Comparison of ENCODE assay signal across 31 cellular contexts in genomic region chr14:70397746-70398145, GRCh38. TPM values are rescaled to one million over a fixed set of nuclear protein-coding genes. Genes with fewer than 3 reads are reported as not detected.
DNase-seq lines count a peak whose midpoint lies in the region; ATAC-seq, FAIRE-seq and TF ChIP-seq lines count a peak whose summit lies in the region.
"Had no signal": no experiment of that assay in that cellular context is flagged by ENCODE, and none has a peak within 500 bp of the region (broad histone marks: within the 10 kb centered on the region; RNA-seq: fewer than 3 reads in every experiment).

No MANE protein-coding gene starts in this region.

- peak; percentile 70 for ATAC-seq in HepG2
- no peak for ATAC-seq in right lobe of liver
- no peak for ATAC-seq in WTC11
- no peak for ATAC-seq in naive thymus-derived CD4-positive, alpha-beta T cell
- ATAC-seq: GM12878 had no signal

- H3K27ac Mint-ChIP-seq in WTC11 (peak overlapping the region; percentile 91; the same call in 1 of the 2 replicates), endodermal cell (no peak overlapping the region)
- H3K27ac Mint-ChIP-seq in naive thymus-derived CD4-positive, alpha-beta T cell: peak overlapping the region in 1 of 9 donors; percentile 67
- H3K27ac Mint-ChIP-seq: CD14-positive monocyte; CD4-positive, CD25-positive, alpha-beta regulatory T cell had no signal

- H3K9me3 ChIP-seq in HepG2 (ENCODE audit: low read length): no peaks in the 10 kb centered on the region
- H3K9me3 ChIP-seq in right lobe of liver: no peaks in the 10 kb centered on the region
- H3K9me3 ChIP-seq in endodermal cell (ENCODE audit: control insufficient read depth, low read length): peaks cover 38% of the 10 kb centered on the region
- H3K9me3 ChIP-seq in naive thymus-derived CD4-positive, alpha-beta T cell (ENCODE audit: control insufficient read depth in 2 of 3, low read length in 3 of 3): no peaks in the 10 kb centered on the region
- H3K9me3 ChIP-seq in vagina: no peaks in the 10 kb centered on the region
- H3K9me3 ChIP-seq: BE2C had no signal

- WGBS in HepG2 (ENCODE audit: low lambda C conversion rate): 83% methylated on average over 1 of the region's 2 CpGs
- WGBS in right lobe of liver (ENCODE audit: insufficient coverage, low coverage, low lambda C conversion rate, missing lambda C conversion rate): 100% methylated on average over 1 of the region's 2 CpGs
- WGBS in endodermal cell (ENCODE audit: insufficient coverage in 1 of 2, insufficient read length in 1 of 2), 2 experiments: 94 to 100% methylated on average over 2 of the region's 2 CpGs

- H3K4me1 ChIP-seq in HepG2 (ENCODE audit: insufficient read depth, low read length) (peaks cover 22% of the 10 kb centered on the region), right lobe of liver (no peaks in the 10 kb centered on the region), endodermal cell (ENCODE audit: control insufficient read depth, insufficient read depth, low read length) (peaks cover 8% of the 10 kb centered on the region), vagina (no peaks in the 10 kb centered on the region)
- H3K4me1 ChIP-seq in naive thymus-derived CD4-positive, alpha-beta T cell (ENCODE audit: control insufficient read depth in 2 of 2, insufficient read depth in 2 of 2, low read length in 2 of 2): no peaks in the 10 kb centered on the region
- H3K4me1 ChIP-seq: BE2C had no signal

- FAIRE-seq in HepG2 (lab: Jason Lieb, UNC) (no peak), urothelium cell line (lab: Jason Lieb, UNC) (peak; percentile 79)
- FAIRE-seq: A204.1, GM12878, GM12892, GM19239 had no signal

- no peak for TF ChIP-seq RAD21 in HepG2 (CRISPR knock-in tag; IDR thresholded peaks at IDR 0.05)

- H3K4me3 ChIP-seq in HepG2 (replicated peaks in 1 of 3; ENCODE audit: insufficient read depth in 1 of 3, low read depth in 2 of 3, low read length in 3 of 3) (no peak overlapping the region), right lobe of liver (no peak overlapping the region), endodermal cell (ENCODE audit: low read length) (no peak overlapping the region), brain microvascular endothelial cell (ENCODE audit: low read depth, low read length) (no peak overlapping the region), vagina (no peak overlapping the region)
- H3K4me3 ChIP-seq in naive thymus-derived CD4-positive, alpha-beta T cell (ENCODE audit: low read length): no peak overlapping the region
- H3K4me3 ChIP-seq: BLaER1, GM12878 had no signal

- DNase-seq in HepG2 (ENCODE audit: low spot score) (no peak), right lobe of liver (no peak), WTC11 (ENCODE audit: low spot score) (no peak), endodermal cell (no peak), urothelium cell line (ENCODE audit: low spot score) (no peak), brain microvascular endothelial cell (no peak), vagina (ENCODE audit: extremely low spot score in 2 of 2) (no peak)
- no peak for DNase-seq in naive thymus-derived CD4-positive, alpha-beta T cell
- DNase-seq: 8988T; ACHN; BE2C; C1 segment of cervical spinal cord; CD4-positive, alpha-beta memory T cell; CD4-positive, CD25-positive, alpha-beta regulatory T cell; CD8-positive, alpha-beta memory T cell; COR-L47; DMS 273 treated with DMSO at 0.1 percent for 48 hours; DMS153; DMS53; DMS79; DND-41; EL; GDM1 had no signal

- no peak for TF ChIP-seq POLR2A in HepG2 (IDR thresholded peaks at IDR 0.05; ENCODE audit: insufficient read depth in 1 of 2, low read depth in 2 of 2, low read length in 2 of 2)
- TF ChIP-seq POLR2A in right lobe of liver (IDR thresholded peaks at IDR 0.05): no peak
- no peak for TF ChIP-seq POLR2A in vagina (IDR thresholded peaks at IDR 0.05)

- peaks cover 18% of the 10 kb centered on the region for H3K36me3 Mint-ChIP-seq in WTC11
- H3K36me3 Mint-ChIP-seq in endodermal cell (ENCODE audit: low read depth): peaks cover 33% of the 10 kb centered on the region
- peaks cover 0 to 53% (median 30%) of the 10 kb centered on the region in 5 donors for H3K36me3 Mint-ChIP-seq in naive thymus-derived CD4-positive, alpha-beta T cell

- H3K27me3 ChIP-seq in HepG2 (ENCODE audit: control insufficient read depth in 1 of 2, insufficient read depth in 2 of 2, low read length in 2 of 2) (no peaks in the 10 kb centered on the region), right lobe of liver (no peaks in the 10 kb centered on the region), endodermal cell (ENCODE audit: control insufficient read depth, insufficient read depth, low read length, poor library complexity, severe bottlenecking) (no peaks in the 10 kb centered on the region), brain microvascular endothelial cell (replicated peaks) (no peaks in the 10 kb centered on the region), vagina (no peaks in the 10 kb centered on the region)
- no peaks in the 10 kb centered on the region for H3K27me3 ChIP-seq in naive thymus-derived CD4-positive, alpha-beta T cell (ENCODE audit: control insufficient read depth in 2 of 2, insufficient read depth in 2 of 2, low read length in 2 of 2)
- H3K27me3 ChIP-seq: BE2C, BLaER1 had no signal

- TF ChIP-seq EP300 in HepG2 (IDR thresholded peaks at IDR 0.05; ENCODE audit: low read depth in 2 of 2, low read length in 2 of 2) (no peak), HepG2 (CRISPR knock-in tag; IDR thresholded peaks at IDR 0.05; ENCODE audit: borderline replicate concordance) (no peak)

- in situ Hi-C loops in HepG2 (cut with HindIII; ENCODE audit: extremely low pct_ligation_motif_present, low pct_unique_long_range_greater_than_20kb) (no loop called here), brain microvascular endothelial cell (cut with HindIII; ENCODE audit: low pct_ligation_motif_present, low sequenced_read_pairs) (no loop called here)

- H3K36me3 ChIP-seq in HepG2 (replicated peaks in 1 of 2; ENCODE audit: control insufficient read depth in 1 of 2, insufficient read depth in 2 of 2, low read length in 2 of 2) (peaks cover 0 to 3% of the 10 kb centered on the region in 2 experiments; a peak in 2 of 5 replicates), right lobe of liver (peaks cover 0 to 4% (median 0%) of the 10 kb centered on the region in 4 donors), endodermal cell (ENCODE audit: control insufficient read depth, insufficient read depth, low read length) (peaks cover 49% of the 10 kb centered on the region), brain microvascular endothelial cell (replicated peaks) (no peaks in the 10 kb centered on the region), vagina (peaks cover 0 to 11% of the 10 kb centered on the region in 2 donors)
- peaks cover 0 to 26% (median 0%) of the 10 kb centered on the region in 3 experiments for H3K36me3 ChIP-seq in naive thymus-derived CD4-positive, alpha-beta T cell (ENCODE audit: control insufficient read depth in 2 of 3, insufficient read depth in 3 of 3, low read length in 3 of 3)
- H3K36me3 ChIP-seq: BE2C had no signal

- no peak overlapping the region for H3K9ac ChIP-seq in HepG2 (ENCODE audit: insufficient read depth, low read depth, low read length)
- H3K9ac ChIP-seq in endodermal cell (ENCODE audit: extremely low read depth, low read length, poor library complexity, severe bottlenecking): no peak overlapping the region
- H3K9ac ChIP-seq: BLaER1 had no signal

- H3K4me2 ChIP-seq in HepG2 (ENCODE audit: low read depth, low read length): no peak overlapping the region
- H3K4me2 ChIP-seq: BLaER1 had no signal

- peaks cover 11% of the 10 kb centered on the region for H3K9me3 Mint-ChIP-seq in WTC11
- H3K9me3 Mint-ChIP-seq in endodermal cell: peaks cover 3% of the 10 kb centered on the region
- H3K9me3 Mint-ChIP-seq in naive thymus-derived CD4-positive, alpha-beta T cell: peaks cover 0 to 5% (median 0%) of the 10 kb centered on the region in 11 donors
- H3K9me3 Mint-ChIP-seq: CD4-positive, alpha-beta memory T cell had no signal

- intact Hi-C loops in HepG2 (cut with micrococcal nuclease; ENCODE audit: unreplicated experiment) (loop anchor here (5.0 kb wide), 1 partner anchor 170 kb away; no protein-coding TSS in a partner anchor), right lobe of liver (cut with DNase I) (no loop called here), vagina (cut with DNase I) (no loop called here)
- intact Hi-C loops in naive thymus-derived CD4-positive, alpha-beta T cell (cut with micrococcal nuclease): no loop called here

- H3K27ac ChIP-seq in HepG2 (ENCODE audit: extremely low read length, insufficient read depth, low read length) (no peak overlapping the region), right lobe of liver (no peak overlapping the region), endodermal cell (ENCODE audit: low read depth, low read length) (no peak overlapping the region), brain microvascular endothelial cell (no peak overlapping the region), vagina (no peak overlapping the region)
- no peak overlapping the region for H3K27ac ChIP-seq in naive thymus-derived CD4-positive, alpha-beta T cell (ENCODE audit: low read depth, low read length)
- H3K27ac ChIP-seq: BLaER1 had no signal

- H3K4me1 Mint-ChIP-seq in WTC11 (peaks cover 13% of the 10 kb centered on the region), endodermal cell (peaks cover 15% of the 10 kb centered on the region)
- peaks cover 0 to 40% (median 28%) of the 10 kb centered on the region in 7 donors for H3K4me1 Mint-ChIP-seq in naive thymus-derived CD4-positive, alpha-beta T cell
- H3K4me1 Mint-ChIP-seq: CD14-positive monocyte had no signal

- no peaks in the 10 kb centered on the region for H3K79me2 ChIP-seq in HepG2 (ENCODE audit: insufficient read depth, low read length)

- CTCF ChIA-PET in HepG2 (lab: Yijun Ruan, JAX; ENCODE audit: low intra/inter-chr PET ratio, low total read pairs) (no interaction called here), WTC11 (lab: Charles Lee) (interaction anchor here (0.7 to 1.4 kb wide), 4 partner anchors 11 to 316 kb away, joined by 3 to 5 read pairs (median 4); no protein-coding TSS in a partner anchor)
- CTCF ChIA-PET in naive thymus-derived CD4-positive, alpha-beta T cell (lab: Charles Lee): no interaction called here

- peaks cover 4% of the 10 kb centered on the region; the same call in 1 of the 2 replicates for H4K20me1 ChIP-seq in HepG2 (ENCODE audit: insufficient read depth, low read length)
- H4K20me1 ChIP-seq: BLaER1 had no signal

- POLR2A ChIA-PET in HepG2 (lab: Yijun Ruan, JAX) (no interaction called here), WTC11 (lab: Charles Lee) (interaction anchor here (0.6 kb wide), 1 partner anchor 137 kb away, joined by 3 read pairs; the partner anchor contains the start of gene ADAM20)
- POLR2A ChIA-PET in naive thymus-derived CD4-positive, alpha-beta T cell (lab: Charles Lee): no interaction called here

- no TSS peak for BruUV-seq in HepG2 (replicated peaks; lab: Mats Ljungman, UMichigan)

- TF ChIP-seq CTCF in HepG2 (CRISPR knock-in tag; IDR thresholded peaks at IDR 0.05) (peak; percentile 35), right lobe of liver (IDR thresholded peaks at IDR 0.05) (no peak), WTC11 (IDR thresholded peaks at IDR 0.05) (no peak), endodermal cell (conservative IDR thresholded peaks at IDR 0.05) (peak; percentile 48), brain microvascular endothelial cell (IDR thresholded peaks at IDR 0.05; ENCODE audit: low read depth, low read length, missing control alignments) (no peak), vagina (IDR thresholded peaks at IDR 0.05) (no peak)

- H3K27me3 Mint-ChIP-seq in WTC11 (ENCODE audit: low read depth) (no peaks in the 10 kb centered on the region), endodermal cell (ENCODE audit: insufficient read depth) (no peaks in the 10 kb centered on the region)
- H3K27me3 Mint-ChIP-seq in naive thymus-derived CD4-positive, alpha-beta T cell: no peaks in the 10 kb centered on the region
- H3K27me3 Mint-ChIP-seq: CD4-positive, alpha-beta memory T cell; CD4-positive, CD25-positive, alpha-beta regulatory T cell; CD8-positive, alpha-beta memory T cell had no signal

- no peak overlapping the region for H2AFZ ChIP-seq in HepG2 (ENCODE audit: low read length)

- no peak overlapping the region for H3K4me3 Mint-ChIP-seq in WTC11
- H3K4me3 Mint-ChIP-seq in endodermal cell: no peak overlapping the region
- no peak overlapping the region for H3K4me3 Mint-ChIP-seq in naive thymus-derived CD4-positive, alpha-beta T cell
- H3K4me3 Mint-ChIP-seq: CD14-positive monocyte; CD4-positive, alpha-beta memory T cell; CD4-positive, CD25-positive, alpha-beta regulatory T cell; CD8-positive, alpha-beta memory T cell had no signal

RNA-seq across cellular contexts. Expression of gene SYNJ2BP, which starts 19.1 kb away (rescaled TPM):
- 28.6 and 43.9 TPM in 2 replicates for total RNA-seq in HepG2 (2016; rRNA removed; fragmentation: Illumina TruSeq; extraction: Trizol)
- 2.5 and 4.3 TPM in 2 replicates for total RNA-seq in HepG2 (2016; cell fraction: cytosol; rRNA removed; fragmentation: Illumina TruSeq; extraction: Trizol; ENCODE audit: low read depth)
- 27.8 and 46.0 TPM in 2 replicates for total RNA-seq in HepG2 (2016; cell fraction: insoluble cytoplasmic fraction; rRNA removed; fragmentation: Illumina TruSeq; extraction: Trizol)
- total RNA-seq in HepG2 (2016; cell fraction: membrane; rRNA removed; fragmentation: Illumina TruSeq; extraction: Trizol): 9.0 and 9.8 TPM in 2 replicates
- total RNA-seq in HepG2 (2016; cell fraction: nucleus; rRNA removed; fragmentation: Illumina TruSeq; extraction: Trizol): 13.8 and 15.9 TPM in 2 replicates
- polyA plus RNA-seq in HepG2 (2011; rRNA removed): 17.0 and 18.1 TPM in 2 replicates
- polyA plus RNA-seq in HepG2 (2011; cell fraction: cytosol; rRNA removed): 6.8 and 10.7 TPM in 2 replicates
- 4.1 and 7.5 TPM in 2 replicates for polyA plus RNA-seq in HepG2 (2011; cell fraction: nucleus; rRNA removed)
- polyA plus RNA-seq in HepG2 (2012): 10.7 and 11.6 TPM in 2 replicates
- 3.7 TPM in 2 replicates for polyA plus RNA-seq in HepG2 (2016; cell fraction: cytosol; fragmentation: Illumina TruSeq; extraction: Trizol; ENCODE audit: low read depth)
- 21.9 and 26.4 TPM in 2 replicates for polyA plus RNA-seq in HepG2 (2016; cell fraction: insoluble cytoplasmic fraction; fragmentation: Illumina TruSeq; extraction: Trizol; ENCODE audit: low read depth)
- polyA plus RNA-seq in HepG2 (2016; cell fraction: membrane; fragmentation: Illumina TruSeq; extraction: Trizol; ENCODE audit: low read depth): 3.8 and 6.2 TPM in 2 replicates
- 17.4 and 17.6 TPM in 2 replicates for polyA plus RNA-seq in HepG2 (2016; cell fraction: nucleus; fragmentation: Illumina TruSeq; extraction: Trizol; ENCODE audit: insufficient read depth, low read depth)
- 5.4 and 9.4 TPM in 2 replicates for polyA minus RNA-seq in HepG2 (2011; rRNA and poly(A)+ RNA removed; ENCODE audit: low replicate concordance)
- 6.5 and 12.6 TPM in 2 replicates for polyA minus RNA-seq in HepG2 (2011; cell fraction: cytosol; rRNA and poly(A)+ RNA removed)
- polyA minus RNA-seq in HepG2 (2011; cell fraction: nucleus; rRNA and poly(A)+ RNA removed): 10.3 and 14.4 TPM in 2 replicates
- 10 to 100 TPM; 15.9 to 26.9 (median 21.1) TPM for total RNA-seq in right lobe of liver
- 24.1 to 27.9 TPM (median 27.9 TPM) in 3 replicates for total RNA-seq in WTC11 (2021)
- total RNA-seq in endodermal cell: 10 to 100 TPM; 31.0 to 40.6 TPM
- polyA plus RNA-seq in endodermal cell (2013, experiment 1 of 2): 17.6 TPM
- polyA plus RNA-seq in endodermal cell (2013, experiment 2 of 2): 16.4 TPM
- total RNA-seq in naive thymus-derived CD4-positive, alpha-beta T cell: 10 to 100 TPM in 4 of 5 experiments, 1 to 10 TPM in 1; 8.3 to 22.9 (median 14.4) TPM
- 10 to 100 TPM; 16.3 to 18.5 TPM for polyA plus RNA-seq in naive thymus-derived CD4-positive, alpha-beta T cell
- total RNA-seq in vagina: 20.9 TPM

RNA-seq across cellular contexts. Expression of gene COX16, which starts 38.3 kb away (rescaled TPM):
- 71.0 and 88.1 TPM in 2 replicates for total RNA-seq in HepG2 (2016; rRNA removed; fragmentation: Illumina TruSeq; extraction: Trizol)
- total RNA-seq in HepG2 (2016; cell fraction: cytosol; rRNA removed; fragmentation: Illumina TruSeq; extraction: Trizol; ENCODE audit: low read depth): 21.2 and 25.8 TPM in 2 replicates
- total RNA-seq in HepG2 (2016; cell fraction: insoluble cytoplasmic fraction; rRNA removed; fragmentation: Illumina TruSeq; extraction: Trizol): 70.6 and 92.4 TPM in 2 replicates
- total RNA-seq in HepG2 (2016; cell fraction: membrane; rRNA removed; fragmentation: Illumina TruSeq; extraction: Trizol): 56.3 and 58.4 TPM in 2 replicates
- total RNA-seq in HepG2 (2016; cell fraction: nucleus; rRNA removed; fragmentation: Illumina TruSeq; extraction: Trizol): 33.5 and 36.8 TPM in 2 replicates
- polyA plus RNA-seq in HepG2 (2011; rRNA removed): 12.3 and 13.5 TPM in 2 replicates
- 6.0 and 8.8 TPM in 2 replicates for polyA plus RNA-seq in HepG2 (2011; cell fraction: cytosol; rRNA removed)
- 2.6 and 3.9 TPM in 2 replicates for polyA plus RNA-seq in HepG2 (2011; cell fraction: nucleus; rRNA removed)
- 24.1 and 48.8 TPM in 2 replicates for polyA plus RNA-seq in HepG2 (2012)
- polyA plus RNA-seq in HepG2 (2016; cell fraction: cytosol; fragmentation: Illumina TruSeq; extraction: Trizol; ENCODE audit: low read depth): 24.6 and 28.2 TPM in 2 replicates
- 93.9 and 95.1 TPM in 2 replicates for polyA plus RNA-seq in HepG2 (2016; cell fraction: insoluble cytoplasmic fraction; fragmentation: Illumina TruSeq; extraction: Trizol; ENCODE audit: low read depth)
- 50.5 and 50.6 TPM in 2 replicates for polyA plus RNA-seq in HepG2 (2016; cell fraction: membrane; fragmentation: Illumina TruSeq; extraction: Trizol; ENCODE audit: low read depth)
- polyA plus RNA-seq in HepG2 (2016; cell fraction: nucleus; fragmentation: Illumina TruSeq; extraction: Trizol; ENCODE audit: insufficient read depth, low read depth): 57.4 and 64.1 TPM in 2 replicates
- 2.7 and 10.9 TPM in 2 replicates for polyA minus RNA-seq in HepG2 (2011; rRNA and poly(A)+ RNA removed; ENCODE audit: low replicate concordance)
- 6.0 and 6.7 TPM in 2 replicates for polyA minus RNA-seq in HepG2 (2011; cell fraction: cytosol; rRNA and poly(A)+ RNA removed)
- polyA minus RNA-seq in HepG2 (2011; cell fraction: nucleus; rRNA and poly(A)+ RNA removed): 14.5 and 15.2 TPM in 2 replicates
- 10 to 100 TPM; 15.4 to 27.6 (median 20.1) TPM for total RNA-seq in right lobe of liver
- 48.7 to 59.5 TPM (median 58.0 TPM) in 3 replicates for total RNA-seq in WTC11 (2021)
- 10 to 100 TPM; 61.3 to 62.4 TPM for total RNA-seq in endodermal cell
- polyA plus RNA-seq in endodermal cell (2013, experiment 1 of 2): 56.4 TPM
- polyA plus RNA-seq in endodermal cell (2013, experiment 2 of 2): 58.0 TPM
- total RNA-seq in naive thymus-derived CD4-positive, alpha-beta T cell: 10 to 100 TPM; 11.8 to 57.0 (median 19.5) TPM
- polyA plus RNA-seq in naive thymus-derived CD4-positive, alpha-beta T cell: 10 to 100 TPM; 25.2 to 52.1 TPM
- 23.3 TPM for total RNA-seq in vagina

RNA-seq across cellular contexts. Expression of gene ADAM21, which starts 54.2 kb away (rescaled TPM):
- total RNA-seq in HepG2 (2016; rRNA removed; fragmentation: Illumina TruSeq; extraction: Trizol): 0.07 TPM in 1 of 2 replicates, not detected in the other
- not detected in 2 replicates for total RNA-seq in HepG2 (2016; cell fraction: cytosol; rRNA removed; fragmentation: Illumina TruSeq; extraction: Trizol; ENCODE audit: low read depth)
- total RNA-seq in HepG2 (2016; cell fraction: insoluble cytoplasmic fraction; rRNA removed; fragmentation: Illumina TruSeq; extraction: Trizol): 0.06 TPM in 1 of 2 replicates, not detected in the other
- not detected in 2 replicates for total RNA-seq in HepG2 (2016; cell fraction: membrane; rRNA removed; fragmentation: Illumina TruSeq; extraction: Trizol)
- 0.12 TPM in 1 of 2 replicates, not detected in the other for total RNA-seq in HepG2 (2016; cell fraction: nucleus; rRNA removed; fragmentation: Illumina TruSeq; extraction: Trizol)
- polyA plus RNA-seq in HepG2 (2011; rRNA removed): 0.03 and 0.07 TPM in 2 replicates
- 0.09 and 0.14 TPM in 2 replicates for polyA plus RNA-seq in HepG2 (2011; cell fraction: cytosol; rRNA removed)
- polyA plus RNA-seq in HepG2 (2011; cell fraction: nucleus; rRNA removed): not detected in 2 replicates
- polyA plus RNA-seq in HepG2 (2012): 0.08 and 0.15 TPM in 2 replicates
- polyA plus RNA-seq in HepG2 (2016; cell fraction: cytosol; fragmentation: Illumina TruSeq; extraction: Trizol; ENCODE audit: low read depth): not detected in 2 replicates
- polyA plus RNA-seq in HepG2 (2016; cell fraction: insoluble cytoplasmic fraction; fragmentation: Illumina TruSeq; extraction: Trizol; ENCODE audit: low read depth): not detected in 2 replicates
- not detected in 2 replicates for polyA plus RNA-seq in HepG2 (2016; cell fraction: membrane; fragmentation: Illumina TruSeq; extraction: Trizol; ENCODE audit: low read depth)
- not detected in 2 replicates for polyA plus RNA-seq in HepG2 (2016; cell fraction: nucleus; fragmentation: Illumina TruSeq; extraction: Trizol; ENCODE audit: insufficient read depth, low read depth)
- polyA minus RNA-seq in HepG2 (2011; rRNA and poly(A)+ RNA removed; ENCODE audit: low replicate concordance): 0.23 TPM in 1 of 2 replicates, not detected in the other
- polyA minus RNA-seq in HepG2 (2011; cell fraction: cytosol; rRNA and poly(A)+ RNA removed): 0.35 TPM in 1 of 2 replicates, not detected in the other
- polyA minus RNA-seq in HepG2 (2011; cell fraction: nucleus; rRNA and poly(A)+ RNA removed): 0.25 TPM in 1 of 2 replicates, not detected in the other
- total RNA-seq in right lobe of liver: under 1 TPM in 2 of 6 experiments, not detected in 4; 0.12 to 0.17 TPM
- not detected in 3 replicates for total RNA-seq in WTC11 (2021)
- total RNA-seq in endodermal cell: under 1 TPM in 1 of 2 donors, not detected in 1; 0.18 TPM
- polyA plus RNA-seq in endodermal cell (2013, experiment 1 of 2): 0.14 TPM
- 0.12 TPM for polyA plus RNA-seq in endodermal cell (2013, experiment 2 of 2)
- under 1 TPM in 1 of 5 experiments, not detected in 4; 0.16 TPM for total RNA-seq in naive thymus-derived CD4-positive, alpha-beta T cell
- under 1 TPM; 0.14 to 0.29 TPM for polyA plus RNA-seq in naive thymus-derived CD4-positive, alpha-beta T cell
- not detected for total RNA-seq in vagina
- total RNA-seq: A673; CD4-positive, alpha-beta memory T cell; CD4-positive, CD25-positive, alpha-beta regulatory T cell; G401 had no signal
- polyA plus RNA-seq: CD14-positive monocyte had no signal

Comparison
In these comparisons a context has a peak if more than half of its experiments do, and no peak if none do; other contexts are left out.
1. CTCF ChIP-seq: peak in HepG2 (single experiment) and endodermal cell (single experiment); none in right lobe of liver (0 of 4), WTC11 (single experiment), brain microvascular endothelial cell (single experiment) and vagina (0 of 3).
2. Of the 50 proteins assayed by ChIP-seq in both HepG2 and WTC11: peak only in HepG2: CTCF; only in WTC11: none; in both: none; in neither: 49.